ENCODE assay signal across 1 cellular context in genomic region chr7:155846156-155846555, GRCh38.
TF ChIP-seq lines count a peak whose summit lies in the region.

No MANE protein-coding gene starts in this region.

TF ChIP-seq in IMR-90, 13 proteins besides CTCF, POLR2A, EP300 and RAD21 (continued from another document):
- TF ChIP-seq RFX5 (IDR thresholded peaks at IDR 0.05; ENCODE audit: low read depth, low read length) (no peak), NFE2L2 (IDR thresholded peaks at IDR 0.05; ENCODE audit: low read depth, low read length) (no peak)
